Comparison of ENCODE assay signal across 30 cellular contexts in genomic region chr2:32748158-32748557, GRCh38.
"Had no signal": no experiment of that assay in that cellular context is flagged by ENCODE, and none has a peak within 500 bp of the region (broad histone marks: within the 10 kb centered on the region; RNA-seq: fewer than 3 reads in every experiment).

No MANE protein-coding gene starts in this region.

- H3K27ac ChIP-seq: adrenal gland, body of pancreas, epithelial cell of prostate, esophagus squamous epithelium had no signal

- H3K4me3 ChIP-seq: adrenal gland, body of pancreas, esophagus squamous epithelium had no signal

- H3K9me3 ChIP-seq: body of pancreas, esophagus squamous epithelium had no signal

- H3K27me3 ChIP-seq: adrenal gland, body of pancreas, esophagus squamous epithelium had no signal

- DNase-seq: activated CD4-positive, alpha-beta memory T cell treated with anti-CD3 and anti-CD28 coated beads for 36 hours; activated CD4-positive, alpha-beta T cell treated with anti-CD3 and anti-CD28 coated beads for 36 hours; activated CD4-positive, alpha-beta T cell treated with anti-CD3 and anti-CD28 coated beads, Interleukin-2, amount 10 ng/mL, durations not matched to agents 24 days and 14 days; activated CD4-positive, CD25-positive, alpha-beta regulatory T cell; activated CD4-positive, CD25-positive, alpha-beta regulatory T cell treated with anti-CD3 and anti-CD28 coated beads, Interleukin-2, amount 50 U/mL, for 72 hours; activated CD8-positive, alpha-beta memory T cell treated with anti-CD3 and anti-CD28 coated beads, Interleukin-2, amount 10 ng/mL, durations not matched to agents 7 days and 5 days; activated CD8-positive, alpha-beta memory T cell treated with anti-CD3 and anti-CD28 coated beads, Interleukin-2, amount 50 U/mL, for 4 hours; activated CD8-positive, alpha-beta T cell treated with anti-CD3 and anti-CD28 coated beads, Interleukin-2, amount 10 ng/mL, durations not matched to agents 7 days and 5 days; activated effector memory CD4-positive, alpha-beta T cell treated with anti-CD3 and anti-CD28 coated beads, Interleukin-2, amount 50 U/mL, for 16 hours; activated naive CD4-positive, alpha-beta T cell treated with anti-CD3 and anti-CD28 coated beads for 36 hours; activated naive CD8-positive, alpha-beta T cell treated with anti-CD3 and anti-CD28 coated beads for 36 hours; activated naive CD8-positive, alpha-beta T cell treated with anti-CD3 and anti-CD28 coated beads, Interleukin-2, amount 50 U/mL, for 24 hours; activated T-cell treated with anti-CD3 and anti-CD28 coated beads, Interleukin-2, amount 50 U/mL, for 1 hour; activated T-cell treated with anti-CD3 and anti-CD28 coated beads, Interleukin-2, amount 50 U/mL, for 48 hours; adrenal gland; amygdala; aorta; body of pancreas; caudate nucleus; cortex of kidney; dermis blood vessel endothelial cell; effector CD4-positive, alpha-beta T cell; effector memory CD8-positive, alpha-beta T cell; esophagus squamous epithelium; head of caudate nucleus; hippocampal formation; T-helper 17 cell; T1000 had no signal

- H3K36me3 ChIP-seq: adrenal gland had no signal

- ATAC-seq: activated CD4-positive, alpha-beta T cell treated with anti-CD3 and anti-CD28 coated beads for 36 hours; activated CD8-positive, alpha-beta memory T cell treated with anti-CD3 and anti-CD28 coated beads, Interleukin-2, amount 10 ng/mL, durations not matched to agents 7 days and 5 days; activated CD8-positive, alpha-beta T cell treated with anti-CD3 and anti-CD28 coated beads, Interleukin-2, amount 10 ng/mL, durations not matched to agents 7 days and 5 days; activated naive CD8-positive, alpha-beta T cell treated with anti-CD3 and anti-CD28 coated beads, Interleukin-2, amount 50 U/mL, for 24 hours; body of pancreas; effector memory CD8-positive, alpha-beta T cell; T-helper 17 cell had no signal

- H3K4me1 ChIP-seq: adrenal gland, body of pancreas, esophagus squamous epithelium had no signal

- FAIRE-seq: colon had no signal
